Comparison of ENCODE assay signal across 8 cellular contexts in the genomic region with DNA sequence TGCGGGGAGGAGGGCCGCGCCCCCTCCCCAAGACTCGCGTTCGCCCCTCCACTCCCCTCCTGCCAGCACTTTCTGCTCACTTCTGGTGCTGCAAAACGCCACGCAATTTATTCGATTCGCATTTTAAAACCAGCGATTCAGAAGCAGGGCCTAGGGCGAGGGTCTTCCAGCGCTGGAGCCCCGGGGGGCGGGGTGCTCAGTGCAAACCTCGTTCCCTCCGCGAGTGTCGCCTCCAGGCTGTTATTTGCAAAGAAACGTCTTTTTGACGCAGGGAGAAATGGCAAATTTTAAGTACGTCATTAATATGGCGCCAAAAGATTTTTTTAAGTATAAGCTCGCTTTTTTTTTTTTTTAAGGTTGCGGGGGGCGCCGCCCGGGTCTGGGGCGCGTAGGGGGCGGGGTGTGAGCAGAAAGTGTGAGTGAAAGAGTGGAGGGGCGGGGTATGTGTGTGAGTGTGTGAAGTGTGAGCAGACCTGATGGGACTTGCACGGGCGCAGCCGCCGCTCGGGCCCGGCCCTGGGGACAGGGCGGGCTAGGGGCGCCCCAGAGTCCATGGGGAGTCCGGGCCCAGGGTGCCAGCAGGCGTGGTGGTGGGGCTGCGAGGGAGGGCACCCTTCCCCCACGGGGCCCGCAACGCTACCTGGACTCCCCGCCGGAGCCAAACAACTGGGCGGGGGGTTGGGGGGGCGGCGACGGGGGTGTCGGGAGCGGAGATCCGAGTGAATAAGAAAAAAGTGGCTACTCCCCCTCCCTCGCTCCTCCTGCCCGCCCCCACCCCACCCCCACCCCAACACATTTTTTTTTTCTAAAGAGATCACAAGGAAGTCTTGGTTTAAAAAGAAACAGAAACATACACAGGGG. TPM values are rescaled to one million over a fixed set of nuclear protein-coding genes. Genes with fewer than 3 reads are reported as not detected.
DNase-seq lines count a peak whose midpoint lies in the region; ATAC-seq lines count a peak whose summit lies in the region.

A gene (plus strand): TSS at position 845 of the 861 bp plus-strand sequence. CDS start 10,188 bp downstream, outside the sequence.

- DNase-seq in NCI-H1417 (lab: John Stamatoyannopoulos, UW) (peak; percentile 47 to 62 (median 52)), NCI-H1417 treated with DMSO at 0.1 percent for 48 hours (lab: John Stamatoyannopoulos, UW) (no peak), NOMO-1 (lab: John Stamatoyannopoulos, UW; ENCODE audit: unreplicated experiment in 2 of 2) (peak; percentile 82 to 86)
- DNase-seq in activated CD8-positive, alpha-beta memory T cell treated with anti-CD3 and anti-CD28 coated beads, Interleukin-2, amount 50 U/mL, for 24 hours (ENCODE audit: extremely low read depth), result peak; percentile 39
- DNase-seq in stimulated activated CD8-positive, alpha-beta memory T cell treated with anti-CD3 and anti-CD28 coated beads, Interleukin-15, amount 100 ng/mL, for 24 hours (ENCODE audit: low read depth), result peak; percentile 49

- peak within 1 kb of the TSS; percentile 84 for H3K4me3 ChIP-seq in mesodermal cell (ENCODE audit: extremely low read depth, insufficient read depth, low read length, poor library complexity, severe bottlenecking)

- H3K9me3 ChIP-seq in mesodermal cell (ENCODE audit: control insufficient read depth, low read length), result no peaks in the 10 kb centered on the region

- peak within 1 kb of the TSS; percentile 76 for H3K27ac ChIP-seq in mesodermal cell (ENCODE audit: low read depth, low read length, severe bottlenecking)

- ATAC-seq in HG02973 (IDR thresholded peaks at IDR 0.05; ENCODE audit: unreplicated experiment), result peak; percentile 29

- in situ Hi-C loops in endometrial microvascular endothelial cells (cut with HindIII; ENCODE audit: inconsistent ontology term, low pct_unique_long_range_greater_than_20kb, low sequenced_read_pairs), result no loop called here

- 0% methylated on average over 27 to 36 of the region's 57 CpGs for WGBS in mesodermal cell (ENCODE audit: insufficient coverage in 2 of 2), 2 experiments

- H3K36me3 ChIP-seq in mesodermal cell (ENCODE audit: control insufficient read depth, insufficient read depth, low read length), result no peaks in the 10 kb centered on the region

- peaks cover 7% of the 10 kb centered on the region for H3K4me1 ChIP-seq in mesodermal cell (ENCODE audit: control insufficient read depth, insufficient read depth, low read length, poor library complexity, severe bottlenecking)

RNA-seq across cellular contexts. Expression of the gene that starts here (rescaled TPM):
- 24.4 TPM for total RNA-seq in endometrial microvascular endothelial cells (ENCODE audit: inconsistent ontology term)
- 10.9 TPM for polyA plus RNA-seq in mesodermal cell (2013, experiment 1 of 2)
- polyA plus RNA-seq in mesodermal cell (2013, experiment 2 of 2), result 11.9 TPM
